ENCODE assay signal across 33 cellular contexts in the genomic region with DNA sequence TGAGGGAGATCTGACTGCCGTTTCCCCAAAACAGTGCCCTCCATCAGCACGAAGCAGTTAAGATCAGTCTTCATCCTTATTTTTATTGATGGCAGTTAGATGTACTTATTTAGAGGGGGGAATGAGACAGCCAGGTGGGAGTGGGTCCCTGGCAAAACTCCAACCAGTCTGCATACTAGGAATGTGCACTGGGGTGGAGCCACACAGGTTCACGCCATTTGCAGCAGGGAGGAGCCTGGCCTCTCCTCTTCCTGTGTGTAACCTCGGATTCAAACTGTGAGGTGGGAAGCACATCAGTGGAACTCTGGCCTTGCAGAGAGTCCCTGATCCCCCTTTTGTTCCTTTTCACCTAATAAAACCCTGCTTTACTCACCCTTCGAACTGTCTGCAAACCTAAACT.
"Had no signal": no experiment of that assay in that cellular context is flagged by ENCODE, and none has a peak within 500 bp of the region (broad histone marks: within the 10 kb centered on the region; RNA-seq: fewer than 3 reads in every experiment).

No MANE protein-coding gene starts in this region.

- ATAC-seq: activated CD8-positive, alpha-beta T cell treated with anti-CD3 and anti-CD28 coated beads for 36 hours; activated T-cell treated with anti-CD3 and anti-CD28 coated beads, Interleukin-2, amount 50 U/mL, for 72 hours; activated T-helper 17 cell treated with anti-CD3 and anti-CD28 coated beads, Interleukin-2, amount 50 U/mL, for 72 hours; body of pancreas; PC-3; Right ventricle myocardium inferior had no signal

- H3K4me3 ChIP-seq: ascending aorta, body of pancreas, breast epithelium, MG63 had no signal

- H3K27ac ChIP-seq: ascending aorta, body of pancreas, breast epithelium, RWPE1, WERI-Rb-1 had no signal

- H3K9me3 ChIP-seq: ascending aorta, body of pancreas, breast epithelium, MG63 had no signal

- FAIRE-seq: RCC 7860 had no signal

- DNase-seq: activated CD4-positive, alpha-beta T cell treated with anti-CD3 and anti-CD28 coated beads, Interleukin-2, amount 10 ng/mL, durations not matched to agents 24 days and 14 days; activated CD4-positive, alpha-beta T cell treated with anti-CD3 and anti-CD28 coated beads, Interleukin-2, amount 50 U/mL, for 4 hours; activated CD8-positive, alpha-beta T cell treated with anti-CD3 and anti-CD28 coated beads for 36 hours; activated effector memory CD4-positive, alpha-beta T cell treated with anti-CD3 and anti-CD28 coated beads, Interleukin-2, amount 50 U/mL, for 16 hours; activated naive CD4-positive, alpha-beta T cell; activated naive CD4-positive, alpha-beta T cell treated with anti-CD3 and anti-CD28 coated beads, Interleukin-2, amount 50 U/mL, for 16 hours; activated naive CD8-positive, alpha-beta T cell treated with anti-CD3 and anti-CD28 coated beads for 36 hours; activated T-cell treated with anti-CD3 and anti-CD28 coated beads, Interleukin-2, amount 50 U/mL, for 1 hour; activated T-cell treated with anti-CD3 and anti-CD28 coated beads, Interleukin-2, amount 50 U/mL, for 72 hours; amygdala; body of pancreas; Kasumi-1; KG1; MG63; NCI-H1048; NCI-H1105 treated with DMSO at 0.1 percent for 48 hours; NCI-H1436; NCI-H1694; NCI-H2029; NCI-H345; NCI-H524 treated with DMSO at 0.1 percent for 48 hours; NK-92 treated with Interleukin-12 subunit alpha and Interleukin-12 subunit beta, amount 100 ng/mL, for 24 hours; PC-3; SIG-M5; SW 1271; T1000; WERI-Rb-1 had no signal

- H3K27me3 ChIP-seq: ascending aorta, body of pancreas, breast epithelium, MG63 had no signal

- H3K36me3 ChIP-seq: ascending aorta, breast epithelium, MG63, WERI-Rb-1 had no signal

- H3K4me1 ChIP-seq: ascending aorta, body of pancreas, breast epithelium had no signal
